In genomic region chr20:64242797-64243475, GRCh38 we compare ENCODE assay signal across 1 cellular context.
A peak's percentile ranks its signal among the peaks of the same experiment; 100 is the strongest.
TF ChIP-seq lines count a peak whose summit lies in the region.

No MANE protein-coding gene starts in this region.

TF ChIP-seq in HepG2, 621 proteins besides CTCF, POLR2A, EP300 and RAD21 (continued from another document and continues in another):
- TF ChIP-seq ZNF142 (CRISPR knock-in tag; IDR thresholded peaks at IDR 0.05) (peak; percentile 59; the same call in 1 of the 2 replicates), NFE2 (CRISPR knock-in tag; IDR thresholded peaks at IDR 0.05) (no peak), RARG (CRISPR knock-in tag; IDR thresholded peaks at IDR 0.05; ENCODE audit: low read depth) (no peak), PHF21A (CRISPR knock-in tag; IDR thresholded peaks at IDR 0.05) (peak; percentile 91), ZNF484 (CRISPR knock-in tag; IDR thresholded peaks at IDR 0.05; ENCODE audit: borderline replicate concordance, low read depth) (no peak), RNF2 (conservative IDR thresholded peaks at IDR 0.05; ENCODE audit: low read depth) (no peak), STAT5B (CRISPR knock-in tag; IDR thresholded peaks at IDR 0.05) (no peak), EHMT2 (IDR thresholded peaks at IDR 0.05; ENCODE audit: borderline replicate concordance, low read depth, low read length) (0 out of 2 replicates have a peak, but pooled peaks have one; percentile 63), FOXA1 (IDR thresholded peaks at IDR 0.05) (peak; percentile 80), FOXA1 (CRISPR knock-in tag; IDR thresholded peaks at IDR 0.05) (peak; percentile 98), ZBTB3 (CRISPR knock-in tag; IDR thresholded peaks at IDR 0.05; ENCODE audit: borderline replicate concordance, low read depth) (no peak), ZNF431 (CRISPR knock-in tag; IDR thresholded peaks at IDR 0.05; ENCODE audit: borderline replicate concordance, low read depth) (no peak), MBD4 (IDR thresholded peaks at IDR 0.05; ENCODE audit: borderline replicate concordance, low read length) (no peak), MNT (IDR thresholded peaks at IDR 0.05) (no peak), KDM1A (CRISPR knock-in tag; IDR thresholded peaks at IDR 0.05) (peak; percentile 70; the same call in 1 of the 2 replicates), ZFX (CRISPR knock-in tag; IDR thresholded peaks at IDR 0.05; ENCODE audit: low read depth) (peak; percentile 50; the same call in 1 of the 2 replicates), ZNF740 (CRISPR knock-in tag; IDR thresholded peaks at IDR 0.05) (0 out of 2 replicates have a peak, but pooled peaks have one; percentile 47), BRF2 (CRISPR knock-in tag; IDR thresholded peaks at IDR 0.05) (0 out of 2 replicates have a peak, but pooled peaks have one; percentile 15), PRDM4 (CRISPR knock-in tag; IDR thresholded peaks at IDR 0.05; ENCODE audit: borderline replicate concordance) (no peak), ZSCAN12 (CRISPR knock-in tag; IDR thresholded peaks at IDR 0.05) (0 out of 2 replicates have a peak, but pooled peaks have one; percentile 71), ZBTB39 (CRISPR knock-in tag; IDR thresholded peaks at IDR 0.05) (no peak), ZBTB7B (CRISPR knock-in tag; IDR thresholded peaks at IDR 0.05) (peak; percentile 96), DR1 (CRISPR knock-in tag; IDR thresholded peaks at IDR 0.05) (no peak), ZNF770 (CRISPR knock-in tag; IDR thresholded peaks at IDR 0.05) (no peak), BORCS8-MEF2B (CRISPR knock-in tag; IDR thresholded peaks at IDR 0.05) (no peak), ZNF318 (CRISPR knock-in tag; IDR thresholded peaks at IDR 0.05) (no peak), ZNF382 (CRISPR knock-in tag; IDR thresholded peaks at IDR 0.05; ENCODE audit: borderline replicate concordance) (no peak), MEF2D (CRISPR knock-in tag; IDR thresholded peaks at IDR 0.05) (peak; percentile 91), ZFP37 (CRISPR knock-in tag; IDR thresholded peaks at IDR 0.05; ENCODE audit: borderline replicate concordance) (peak; percentile 38; the same call in 1 of the 2 replicates), ZNF17 (CRISPR knock-in tag; IDR thresholded peaks at IDR 0.05) (peak; percentile 75; the same call in 1 of the 2 replicates), REPIN1 (CRISPR knock-in tag; IDR thresholded peaks at IDR 0.05; ENCODE audit: borderline replicate concordance, low read depth) (peak; percentile 53; the same call in 1 of the 2 replicates), SALL1 (CRISPR knock-in tag; IDR thresholded peaks at IDR 0.05) (peak; percentile 90)
